ENCODE assay signal across 19 cellular contexts in the genomic region with DNA sequence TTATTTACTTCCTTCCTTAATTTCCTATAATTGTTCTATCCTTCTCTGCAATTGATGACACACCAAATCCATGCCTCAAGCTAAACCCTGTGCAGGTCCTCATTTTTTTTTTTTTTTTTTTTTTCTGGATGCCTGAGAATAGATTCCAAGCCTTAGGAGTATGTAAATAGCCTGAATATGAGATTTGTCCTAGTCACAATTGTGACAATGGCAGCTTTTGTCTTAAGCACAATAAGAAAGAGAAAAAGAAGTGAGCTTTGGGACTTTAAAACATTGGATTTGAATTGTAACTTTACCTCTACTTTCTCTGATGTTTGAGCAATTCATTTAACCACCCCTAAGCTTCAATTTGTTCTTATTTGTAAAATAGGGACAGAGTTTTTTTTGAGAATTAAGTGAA.
DNase-seq lines count a peak whose midpoint lies in the region; ATAC-seq and TF ChIP-seq lines count a peak whose summit lies in the region.
"Had no signal": no experiment of that assay in that cellular context is flagged by ENCODE, and none has a peak within 500 bp of the region (broad histone marks: within the 10 kb centered on the region; RNA-seq: fewer than 3 reads in every experiment).

No MANE protein-coding gene starts in this region.

- DNase-seq in HAP-1 (ENCODE audit: low spot score in 2 of 2): peak; percentile 23 to 74
- no peak for DNase-seq in WTC11 (ENCODE audit: low spot score)
- DNase-seq in iPS DF 19.7 (ENCODE audit: low read depth, low spot score): peak; percentile 15
- peak; percentile 28 for DNase-seq in medulla oblongata (ENCODE audit: extremely low spot score)
- DNase-seq in CD8-positive, alpha-beta T cell: no peak
- DNase-seq in foreskin fibroblast: no peak
- DNase-seq: CD4-positive, alpha-beta T cell; DMS153; DMS79; GDM1; GM23248; H7; Karpas-422; KBM-7 had no signal

- H3K4me1 ChIP-seq in HAP-1: peaks cover 27% of the 10 kb centered on the region
- H3K4me1 ChIP-seq in CD8-positive, alpha-beta T cell (ENCODE audit: insufficient read depth, low read length): no peaks in the 10 kb centered on the region

- H3K4me1 Mint-ChIP-seq in WTC11: peaks cover 47% of the 10 kb centered on the region
- no peaks in the 10 kb centered on the region for H3K4me1 Mint-ChIP-seq in CD8-positive, alpha-beta T cell (ENCODE audit: low read depth)
- H3K4me1 Mint-ChIP-seq: IgD-negative memory B cell had no signal

- CTCF ChIA-PET in WTC11 (lab: Charles Lee): interaction anchor here (0.6 to 0.8 kb wide), 3 partner anchors 17 to 783 kb away, joined by 3 to 4 read pairs (median 3); no protein-coding TSS in a partner anchor
- CTCF ChIA-PET in CD8-positive, alpha-beta T cell (lab: Charles Lee): no interaction called here

- H3K27me3 Mint-ChIP-seq in WTC11 (ENCODE audit: low read depth): no peaks in the 10 kb centered on the region
- no peaks in the 10 kb centered on the region for H3K27me3 Mint-ChIP-seq in CD8-positive, alpha-beta T cell (ENCODE audit: low read depth)
- H3K27me3 Mint-ChIP-seq: CD4-positive, alpha-beta T cell; IgD-negative memory B cell had no signal

- no peaks in the 10 kb centered on the region for H3K36me3 ChIP-seq in HAP-1 (replicated peaks)
- no peaks in the 10 kb centered on the region for H3K36me3 ChIP-seq in CD8-positive, alpha-beta T cell (ENCODE audit: insufficient read depth, low read length)

- in situ Hi-C loops in HAP-1 (cut with MboI; ENCODE audit: low sequenced_read_pairs): no loop called here

- H3K4me3 ChIP-seq in HAP-1 (no peak overlapping the region), foreskin fibroblast (ENCODE audit: low read depth in 1 of 2, low read length in 2 of 2) (no peak overlapping the region)
- no peak overlapping the region for H3K4me3 ChIP-seq in CD8-positive, alpha-beta T cell (ENCODE audit: low read depth, low read length)
- H3K4me3 ChIP-seq: GM23248 had no signal

- H3K27ac ChIP-seq in CD8-positive, alpha-beta T cell (ENCODE audit: low read depth, low read length): no peak overlapping the region
- H3K27ac ChIP-seq: C4-2B, GM23248 had no signal

- intact Hi-C loops in CD8-positive, alpha-beta T cell (cut with DNase I, micrococcal nuclease): no loop called here

- H3K36me3 Mint-ChIP-seq in WTC11: peaks cover 41% of the 10 kb centered on the region
- no peaks in the 10 kb centered on the region for H3K36me3 Mint-ChIP-seq in CD8-positive, alpha-beta T cell
- H3K36me3 Mint-ChIP-seq: IgD-negative memory B cell had no signal

- H3K27me3 ChIP-seq in HAP-1 (ENCODE audit: low read depth): no peaks in the 10 kb centered on the region
- no peaks in the 10 kb centered on the region for H3K27me3 ChIP-seq in CD8-positive, alpha-beta T cell (ENCODE audit: insufficient read depth, low read length)

- peak overlapping the region; percentile 87 for H3K27ac Mint-ChIP-seq in WTC11
- no peak overlapping the region for H3K27ac Mint-ChIP-seq in CD8-positive, alpha-beta T cell
- H3K27ac Mint-ChIP-seq: CD4-positive, alpha-beta T cell; IgD-negative memory B cell had no signal

- ATAC-seq in WTC11 (peak; percentile 45), HG02623 (IDR thresholded peaks at IDR 0.05; ENCODE audit: unreplicated experiment) (no peak), HG02759 (IDR thresholded peaks at IDR 0.05; ENCODE audit: unreplicated experiment) (no peak)
- ATAC-seq in CD8-positive, alpha-beta T cell: no peak
- ATAC-seq: HepG2 had no signal

- POLR2A ChIA-PET in WTC11 (lab: Charles Lee): interaction anchor here (0.6 kb wide), 1 partner anchor 1743 kb away, joined by 3 read pairs; no protein-coding TSS in a partner anchor
- POLR2A ChIA-PET in CD8-positive, alpha-beta T cell (lab: Charles Lee): no interaction called here

- no peaks in the 10 kb centered on the region for H3K9me3 ChIP-seq in HAP-1
- H3K9me3 ChIP-seq in CD8-positive, alpha-beta T cell (ENCODE audit: low read length): no peaks in the 10 kb centered on the region

- TF ChIP-seq CTCF in WTC11 (IDR thresholded peaks at IDR 0.05) (no peak), foreskin fibroblast (IDR thresholded peaks at IDR 0.05; ENCODE audit: low read depth, low read length) (no peak)
- no peak for TF ChIP-seq CTCF in CD8-positive, alpha-beta T cell (IDR thresholded peaks at IDR 0.05)

- peak overlapping the region; percentile 11; the same call in 1 of the 2 replicates for H3K4me3 Mint-ChIP-seq in WTC11
- no peak overlapping the region for H3K4me3 Mint-ChIP-seq in CD8-positive, alpha-beta T cell
- H3K4me3 Mint-ChIP-seq: CD4-positive, alpha-beta T cell; IgD-negative memory B cell had no signal

- H3K9me3 Mint-ChIP-seq in WTC11: peaks cover 48% of the 10 kb centered on the region
- peaks cover 26% of the 10 kb centered on the region for H3K9me3 Mint-ChIP-seq in CD8-positive, alpha-beta T cell

TF ChIP-seq in WTC11, 78 proteins besides CTCF, POLR2A, EP300 and RAD21 (continues in another document):
- TF ChIP-seq IRF2 (CRISPR knock-in tag; IDR thresholded peaks at IDR 0.05; ENCODE audit: borderline replicate concordance, low read depth) (no peak), RORB (CRISPR knock-in tag; IDR thresholded peaks at IDR 0.05) (no peak), PRRX2 (CRISPR knock-in tag; IDR thresholded peaks at IDR 0.05) (no peak), FOXP4 (CRISPR knock-in tag; IDR thresholded peaks at IDR 0.05) (no peak), TEAD1 (CRISPR knock-in tag; IDR thresholded peaks at IDR 0.05) (no peak), ZNF138 (CRISPR knock-in tag; conservative IDR thresholded peaks at IDR 0.05) (no peak), ESRRA (CRISPR knock-in tag; IDR thresholded peaks at IDR 0.05; ENCODE audit: borderline replicate concordance) (no peak), MXD4 (CRISPR knock-in tag; IDR thresholded peaks at IDR 0.05; ENCODE audit: borderline replicate concordance) (no peak), ZNF121 (CRISPR knock-in tag; IDR thresholded peaks at IDR 0.05) (no peak), SMAD3 (CRISPR knock-in tag; IDR thresholded peaks at IDR 0.05; ENCODE audit: borderline replicate concordance) (no peak), NR1H2 (CRISPR knock-in tag; IDR thresholded peaks at IDR 0.05) (no peak), SP1 (CRISPR knock-in tag; conservative IDR thresholded peaks at IDR 0.05) (no peak)
- TF ChIP-seq, protein P1, sequence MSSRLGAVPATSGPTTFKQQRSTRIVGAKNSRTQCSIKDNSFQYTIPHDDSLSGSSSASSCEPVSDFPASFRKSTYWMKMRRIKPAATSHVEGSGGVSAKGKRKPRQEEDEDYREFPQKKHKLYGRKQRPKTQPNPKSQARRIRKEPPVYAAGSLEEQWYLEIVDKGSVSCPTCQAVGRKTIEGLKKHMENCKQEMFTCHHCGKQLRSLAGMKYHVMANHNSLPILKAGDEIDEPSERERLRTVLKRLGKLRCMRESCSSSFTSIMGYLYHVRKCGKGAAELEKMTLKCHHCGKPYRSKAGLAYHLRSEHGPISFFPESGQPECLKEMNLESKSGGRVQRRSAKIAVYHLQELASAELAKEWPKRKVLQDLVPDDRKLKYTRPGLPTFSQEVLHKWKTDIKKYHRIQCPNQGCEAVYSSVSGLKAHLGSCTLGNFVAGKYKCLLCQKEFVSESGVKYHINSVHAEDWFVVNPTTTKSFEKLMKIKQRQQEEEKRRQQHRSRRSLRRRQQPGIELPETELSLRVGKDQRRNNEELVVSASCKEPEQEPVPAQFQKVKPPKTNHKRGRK (CRISPR knock-in tag; IDR thresholded peaks at IDR 0.05; ENCODE audit: borderline replicate concordance): no peak
- TF ChIP-seq, protein P2, sequence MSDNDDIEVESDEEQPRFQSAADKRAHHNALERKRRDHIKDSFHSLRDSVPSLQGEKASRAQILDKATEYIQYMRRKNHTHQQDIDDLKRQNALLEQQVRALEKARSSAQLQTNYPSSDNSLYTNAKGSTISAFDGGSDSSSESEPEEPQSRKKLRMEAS (CRISPR knock-in tag; IDR thresholded peaks at IDR 0.05): no peak
- TF ChIP-seq, protein P3, sequence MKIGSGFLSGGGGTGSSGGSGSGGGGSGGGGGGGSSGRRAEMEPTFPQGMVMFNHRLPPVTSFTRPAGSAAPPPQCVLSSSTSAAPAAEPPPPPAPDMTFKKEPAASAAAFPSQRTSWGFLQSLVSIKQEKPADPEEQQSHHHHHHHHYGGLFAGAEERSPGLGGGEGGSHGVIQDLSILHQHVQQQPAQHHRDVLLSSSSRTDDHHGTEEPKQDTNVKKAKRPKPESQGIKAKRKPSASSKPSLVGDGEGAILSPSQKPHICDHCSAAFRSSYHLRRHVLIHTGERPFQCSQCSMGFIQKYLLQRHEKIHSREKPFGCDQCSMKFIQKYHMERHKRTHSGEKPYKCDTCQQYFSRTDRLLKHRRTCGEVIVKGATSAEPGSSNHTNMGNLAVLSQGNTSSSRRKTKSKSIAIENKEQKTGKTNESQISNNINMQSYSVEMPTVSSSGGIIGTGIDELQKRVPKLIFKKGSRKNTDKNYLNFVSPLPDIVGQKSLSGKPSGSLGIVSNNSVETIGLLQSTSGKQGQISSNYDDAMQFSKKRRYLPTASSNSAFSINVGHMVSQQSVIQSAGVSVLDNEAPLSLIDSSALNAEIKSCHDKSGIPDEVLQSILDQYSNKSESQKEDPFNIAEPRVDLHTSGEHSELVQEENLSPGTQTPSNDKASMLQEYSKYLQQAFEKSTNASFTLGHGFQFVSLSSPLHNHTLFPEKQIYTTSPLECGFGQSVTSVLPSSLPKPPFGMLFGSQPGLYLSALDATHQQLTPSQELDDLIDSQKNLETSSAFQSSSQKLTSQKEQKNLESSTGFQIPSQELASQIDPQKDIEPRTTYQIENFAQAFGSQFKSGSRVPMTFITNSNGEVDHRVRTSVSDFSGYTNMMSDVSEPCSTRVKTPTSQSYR (CRISPR knock-in tag; IDR thresholded peaks at IDR 0.05): no peak

Comparison
In these comparisons a context has a peak if more than half of its experiments do, and no peak if none do; other contexts are left out.
1. DNase-seq: peak in HAP-1 (2 of 2), iPS DF 19.7 (single experiment) and medulla oblongata (single experiment); none in WTC11 (single experiment), CD8-positive, alpha-beta T cell (0 of 7) and foreskin fibroblast (0 of 2).